1 cellular context compared by ENCODE assay signal in genomic region chr3:122076414-122077292, GRCh38.
A peak's percentile ranks its signal among the peaks of the same experiment; 100 is the strongest.
TF ChIP-seq lines count a peak whose summit lies in the region.

No MANE protein-coding gene starts in this region.

TF ChIP-seq in GM12878, 131 proteins besides CTCF, POLR2A, EP300 and RAD21 (continued from another document and continues in another):
- TF ChIP-seq TAF1 (IDR thresholded peaks at IDR 0.05; ENCODE audit: borderline replicate concordance, low read depth, low read length) (0 out of 2 replicates have a peak, but pooled peaks have one; percentile 11), CEBPB (IDR thresholded peaks at IDR 0.05; ENCODE audit: borderline replicate concordance in 1 of 2, low read depth in 2 of 2, low read length in 2 of 2) (no peak), NFIC (IDR thresholded peaks at IDR 0.05; ENCODE audit: low read depth, low read length) (no peak), PRDM15 (CRISPR knock-in tag; IDR thresholded peaks at IDR 0.05) (no peak), ELK1 (IDR thresholded peaks at IDR 0.05; ENCODE audit: low read depth, low read length) (no peak), IRF4 (IDR thresholded peaks at IDR 0.05; ENCODE audit: low read depth, low read length) (no peak), CBX3 (IDR thresholded peaks at IDR 0.05; ENCODE audit: borderline replicate concordance, low read depth) (no peak), ETV6 (conservative IDR thresholded peaks at IDR 0.05 in 1 of 2, IDR thresholded peaks at IDR 0.05 in 1 of 2; ENCODE audit: borderline replicate concordance in 1 of 2, low read depth in 1 of 2) (no peak), JUNB (IDR thresholded peaks at IDR 0.05) (no peak), E2F8 (IDR thresholded peaks at IDR 0.05; ENCODE audit: low read depth, partially characterized antibody) (no peak), MTA3 (IDR thresholded peaks at IDR 0.05; ENCODE audit: borderline replicate concordance, low read length) (no peak), SKIL (IDR thresholded peaks at IDR 0.05; ENCODE audit: low read depth, poor library complexity, severe bottlenecking) (no peak), SREBF2 (IDR thresholded peaks at IDR 0.05; ENCODE audit: low read length) (no peak), NBN (IDR thresholded peaks at IDR 0.05) (no peak), RBBP5 (conservative IDR thresholded peaks at IDR 0.05) (no peak), E2F4 (IDR thresholded peaks at IDR 0.05; ENCODE audit: low read depth, low read length) (no peak), FOXM1 (IDR thresholded peaks at IDR 0.05; ENCODE audit: low read depth, low read length) (no peak), STAT3 (IDR thresholded peaks at IDR 0.05; ENCODE audit: low read depth, low read length) (no peak), HDGF (IDR thresholded peaks at IDR 0.05) (no peak; the same call in 1 of the 2 replicates), RUNX3 (IDR thresholded peaks at IDR 0.05; ENCODE audit: low read length) (0 out of 2 replicates have a peak, but pooled peaks have one; percentile 6), CEBPZ (IDR thresholded peaks at IDR 0.05; ENCODE audit: low read depth, low read length) (no peak), PKNOX1 (IDR thresholded peaks at IDR 0.05) (peak; percentile 34; the same call in 1 of the 2 replicates), ASH2L (IDR thresholded peaks at IDR 0.05; ENCODE audit: borderline replicate concordance, low read depth) (no peak), PAX8 (IDR thresholded peaks at IDR 0.05) (no peak), SMAD1 (IDR thresholded peaks at IDR 0.05; ENCODE audit: low read depth, partially characterized antibody) (no peak), ZZZ3 (IDR thresholded peaks at IDR 0.05; ENCODE audit: control insufficient read depth, insufficient read length, low read depth) (no peak), SMAD5 (IDR thresholded peaks at IDR 0.05; ENCODE audit: low read depth) (no peak), NFYA (IDR thresholded peaks at IDR 0.05; ENCODE audit: borderline replicate concordance, low read depth, low read length) (no peak), HSF1 (IDR thresholded peaks at IDR 0.05; ENCODE audit: low read depth, low read length) (no peak), HCFC1 (IDR thresholded peaks at IDR 0.05; ENCODE audit: low read length) (peak; percentile 32; the same call in 1 of the 2 replicates), REST (IDR thresholded peaks at IDR 0.05; ENCODE audit: low read depth, low read length) (no peak), ATF2 (IDR thresholded peaks at IDR 0.05; ENCODE audit: low read length) (no peak), PML (IDR thresholded peaks at IDR 0.05; ENCODE audit: low read length) (no peak)
